8 cellular contexts compared by ENCODE assay signal in genomic region chr12:7460375-7461259, GRCh38. TPM values are rescaled to one million over a fixed set of nuclear protein-coding genes. Genes with fewer than 3 reads are reported as not detected.
DNase-seq lines count a peak whose midpoint lies in the region; ATAC-seq and TF ChIP-seq lines count a peak whose summit lies in the region.

No MANE protein-coding gene starts in this region.

- peak; percentile 53 for DNase-seq in PC-3
- DNase-seq in activated effector memory CD4-positive, alpha-beta T cell treated with Interleukin-2 at 50 U/mL for 16 hours: peak; percentile 28
- DNase-seq in glomerular endothelial cell (ENCODE audit: extremely low read depth, low read depth, low spot score): peak; percentile 47
- DNase-seq in pons (ENCODE audit: low spot score): peak; percentile 37

- H3K27me3 ChIP-seq in PC-3 (ENCODE audit: low read length): no peaks in the 10 kb centered on the region

- no peak overlapping the region for H3K4me3 ChIP-seq in PC-3 (ENCODE audit: low read length)

- no peaks in the 10 kb centered on the region for H3K36me3 ChIP-seq in PC-3 (ENCODE audit: low read depth, low read length)

- CTCF ChIA-PET in PC-3 (lab: Charles Lee): interaction anchor here (0.6 kb wide), 1 partner anchor 12 kb away, joined by 3 read pairs; no protein-coding TSS in a partner anchor

- H3K4me2 ChIP-seq in PC-3 (ENCODE audit: low read length): no peak overlapping the region

- POLR2A ChIA-PET in PC-3 (lab: Charles Lee; ENCODE audit: unreplicated experiment): no interaction called here

- H3K27ac ChIP-seq in PC-3 (ENCODE audit: low read length): no peak overlapping the region

- intact Hi-C loops in PC-3 (cut with micrococcal nuclease): loop anchor here (1.0 kb wide), 1 partner anchor 241 kb away; no protein-coding TSS in a partner anchor

- no peaks in the 10 kb centered on the region for H3K4me1 ChIP-seq in PC-3 (ENCODE audit: insufficient read depth, low read length)

- BruUV-seq in PC-3 (replicated peaks; lab: Mats Ljungman, UMichigan): no TSS peak

- no peak overlapping the region for H3K9ac ChIP-seq in PC-3 (ENCODE audit: low read length)

- no peaks in the 10 kb centered on the region for H4K20me1 ChIP-seq in PC-3 (ENCODE audit: low read length)

- TF ChIP-seq CTCF in GM12801 (IDR thresholded peaks at IDR 0.05; ENCODE audit: extremely low read depth, insufficient read length) (peak; percentile 49), PC-3 (conservative IDR thresholded peaks at IDR 0.05; ENCODE audit: low read depth, low read length) (peak; percentile 75)

- H3F3A ChIP-seq in PC-3 (ENCODE audit: low read length, unreplicated experiment): no peaks in the 10 kb centered on the region

- H3K9me3 ChIP-seq in PC-3 (ENCODE audit: low read length): no peaks in the 10 kb centered on the region

- ATAC-seq in HG03457 (IDR thresholded peaks at IDR 0.05; ENCODE audit: unreplicated experiment): peak; percentile 54
- ATAC-seq in PC-3: peak; percentile 76
- ATAC-seq in HG03460 (IDR thresholded peaks at IDR 0.05; ENCODE audit: unreplicated experiment): no peak
- no peak for ATAC-seq in HG03108 (IDR thresholded peaks at IDR 0.05; ENCODE audit: unreplicated experiment)

- H2AFZ ChIP-seq in PC-3 (ENCODE audit: low read length): no peak overlapping the region

- no peaks in the 10 kb centered on the region for H3K79me2 ChIP-seq in PC-3 (ENCODE audit: low read length)

- no peaks in the 10 kb centered on the region for H3K9me2 ChIP-seq in PC-3 (replicated peaks; ENCODE audit: low read length)

RNA-seq across cellular contexts. Expression of gene CD163L1, which starts 16.7 kb away (rescaled TPM):
- total RNA-seq in PC-3 (2014; rRNA removed) (0.35 and 0.66 TPM in 2 replicates), glomerular endothelial cell (1.8 and 3.3 TPM in 2 replicates)

RNA-seq across cellular contexts. Expression of gene CD163, which starts 43.0 kb away (rescaled TPM):
- not detected in 2 replicates for total RNA-seq in PC-3 (2014; rRNA removed)
- not detected in 2 replicates for total RNA-seq in glomerular endothelial cell

Comparison
In these comparisons a context has a peak if more than half of its experiments do, and no peak if none do; other contexts are left out.
1. ATAC-seq: peak in HG03457 (single experiment) and PC-3 (single experiment); none in HG03460 (single experiment) and HG03108 (single experiment).
2. Peak in every context shown above with its lines, with median percentiles within 50 percentile points of each other: DNase-seq.